Comparison of ENCODE assay signal across 12 cellular contexts in the genomic region with DNA sequence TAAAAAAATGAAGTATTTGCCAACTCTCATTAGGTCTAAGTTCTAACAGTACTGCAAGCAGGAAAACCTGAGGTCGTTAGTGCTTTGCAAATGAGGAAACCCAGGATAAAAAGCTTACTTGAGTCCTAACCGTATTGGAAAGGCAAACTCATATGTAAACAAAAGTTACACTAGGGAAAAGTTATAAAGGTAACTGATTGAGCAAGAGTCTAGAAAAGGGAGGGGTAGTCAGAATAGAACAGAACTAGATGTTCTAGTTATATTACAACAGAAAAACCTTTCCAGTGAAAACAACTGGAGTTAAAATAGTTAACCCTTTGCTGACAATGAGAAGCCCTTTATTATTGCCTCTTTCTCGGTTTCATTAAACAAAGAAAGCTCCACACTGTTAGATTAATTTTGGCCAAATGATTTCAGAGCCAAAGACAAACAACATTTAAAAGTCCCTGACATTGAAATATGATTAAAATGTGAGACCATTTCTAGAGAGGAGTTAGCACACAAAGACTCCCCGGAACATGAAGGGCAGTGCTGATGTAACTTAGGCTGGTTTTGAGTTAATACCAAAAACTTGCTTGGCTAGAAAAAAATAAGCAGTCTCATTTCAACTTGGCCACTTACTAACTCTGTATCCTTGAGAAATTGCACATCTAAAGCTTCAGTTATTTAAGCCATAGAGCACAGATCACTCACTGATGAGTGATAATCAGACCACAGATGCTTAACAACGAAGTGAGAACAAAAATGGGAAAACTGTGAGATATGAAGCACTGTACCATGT.
DNase-seq lines count a peak whose midpoint lies in the region; ATAC-seq and TF ChIP-seq lines count a peak whose summit lies in the region.
"Had no signal": no experiment of that assay in that cellular context is flagged by ENCODE, and none has a peak within 500 bp of the region (broad histone marks: within the 10 kb centered on the region; RNA-seq: fewer than 3 reads in every experiment).

No MANE protein-coding gene starts in this region.

- H3K27me3 ChIP-seq in esophagus muscularis mucosa (no peaks in the 10 kb centered on the region), mesenchymal stem cell (ENCODE audit: control insufficient read depth in 1 of 2, insufficient read depth in 1 of 2, low read length in 2 of 2) (no peaks in the 10 kb centered on the region), transverse colon (no peaks in the 10 kb centered on the region)

- no peak overlapping the region for H2BK15ac ChIP-seq in mesenchymal stem cell (ENCODE audit: low read depth, poor library complexity, severe bottlenecking)

- H3K4me3 ChIP-seq in esophagus muscularis mucosa (no peak overlapping the region), mesenchymal stem cell (ENCODE audit: insufficient read depth in 1 of 2, low read depth in 1 of 2, low read length in 2 of 2) (no peak overlapping the region), transverse colon (no peak overlapping the region)

- no peak overlapping the region for H2AK5ac ChIP-seq in mesenchymal stem cell (ENCODE audit: low read length, severe bottlenecking)

- no peak overlapping the region for H2BK120ac ChIP-seq in mesenchymal stem cell (ENCODE audit: low read depth, low read length)

- in situ Hi-C loops in transverse colon (cut with MboI; ENCODE audit: low pct_ligation_motif_present in 1 of 4, low pct_unique_long_range_greater_than_20kb in 1 of 4, low sequenced_read_pairs in 3 of 4): loop anchor here in 1 of 4 donors (10.0 kb wide), 1 partner anchor 55 kb away; no protein-coding TSS in a partner anchor

- H4K91ac ChIP-seq in mesenchymal stem cell (ENCODE audit: low read length): no peak overlapping the region

- no peaks in the 10 kb centered on the region for H3K27me3 Mint-ChIP-seq in activated T-helper 2 cell treated with anti-CD3 and anti-CD28 coated beads, Interferon-gamma antibody, Interleukin-2, Interleukin-4, amounts not matched to agents 10 μg/mL and 5 μg/mL and 100 μg/mL, durations not matched to agents 14 hours and 24 hours and 36 hours (ENCODE audit: low read depth)
- no peaks in the 10 kb centered on the region for H3K27me3 Mint-ChIP-seq in activated CD8-positive, alpha-beta T cell treated with anti-CD3 and anti-CD28 coated beads, Interleukin-2, amount 10 ng/mL, durations not matched to agents 7 days and 5 days (ENCODE audit: low read depth)
- H3K27me3 Mint-ChIP-seq: activated naive CD8-positive, alpha-beta T cell treated with anti-CD3 and anti-CD28 coated beads, Interleukin-2, amount 10 ng/mL, durations not matched to agents 7 days and 5 days had no signal

- no peak for DNase-seq in activated T-helper 2 cell treated with anti-CD3 and anti-CD28 coated beads, Interferon-gamma antibody, Interleukin-2, Interleukin-4, amounts not matched to agents 10 μg/mL and 5 μg/mL and 100 μg/mL, durations not matched to agents 14 hours and 24 hours and 36 hours (ENCODE audit: low spot score)
- no peak for DNase-seq in esophagus muscularis mucosa (ENCODE audit: extremely low spot score)
- DNase-seq in mesenchymal stem cell: peak; percentile 45
- no peak for DNase-seq in transverse colon
- no peak for DNase-seq in NCI-H128 (lab: John Stamatoyannopoulos, UW; ENCODE audit: unreplicated experiment)
- DNase-seq in activated CD8-positive, alpha-beta T cell treated with anti-CD3 and anti-CD28 coated beads, Interleukin-2, amount 10 ng/mL, durations not matched to agents 7 days and 5 days: no peak
- DNase-seq: activated naive CD8-positive, alpha-beta T cell treated with anti-CD3 and anti-CD28 coated beads, Interleukin-2, amount 10 ng/mL, durations not matched to agents 7 days and 5 days; NCI-H524 treated with DMSO at 0.1 percent for 48 hours; stimulated activated CD4-positive, alpha-beta T cell treated with anti-CD3 and anti-CD28 coated beads, Interleukin-2, amount 100 ng/mL, for 24 hours; stimulated activated naive B cell treated with anti-CD40 and anti-IgM and Interleukin-4, amounts not matched to agents 10 μg/mL and 1 μg/mL and 100 μg/mL, for 72 hours had no signal

- H3K18ac ChIP-seq in mesenchymal stem cell (ENCODE audit: low read depth in 1 of 2, low read length in 2 of 2): no peak overlapping the region

- no peak overlapping the region for H4K8ac ChIP-seq in mesenchymal stem cell (ENCODE audit: low read length)

- no peak overlapping the region for H2BK5ac ChIP-seq in mesenchymal stem cell (ENCODE audit: low read depth, low read length, poor library complexity, severe bottlenecking)

- no peaks in the 10 kb centered on the region for H3K36me3 Mint-ChIP-seq in activated T-helper 2 cell treated with anti-CD3 and anti-CD28 coated beads, Interferon-gamma antibody, Interleukin-2, Interleukin-4, amounts not matched to agents 10 μg/mL and 5 μg/mL and 100 μg/mL, durations not matched to agents 14 hours and 24 hours and 36 hours (ENCODE audit: low read depth)
- no peaks in the 10 kb centered on the region for H3K36me3 Mint-ChIP-seq in activated CD8-positive, alpha-beta T cell treated with anti-CD3 and anti-CD28 coated beads, Interleukin-2, amount 10 ng/mL, durations not matched to agents 7 days and 5 days (ENCODE audit: low read depth)
- H3K36me3 Mint-ChIP-seq: activated naive CD8-positive, alpha-beta T cell treated with anti-CD3 and anti-CD28 coated beads, Interleukin-2, amount 10 ng/mL, durations not matched to agents 7 days and 5 days had no signal

- no peak overlapping the region for H2BK12ac ChIP-seq in mesenchymal stem cell (ENCODE audit: low read length in 2 of 2)

- no peak overlapping the region for H3K23ac ChIP-seq in mesenchymal stem cell (ENCODE audit: low read length in 2 of 2)

- H3K14ac ChIP-seq in mesenchymal stem cell (ENCODE audit: low read length in 2 of 2): no peak overlapping the region

- H3K9ac ChIP-seq in mesenchymal stem cell (ENCODE audit: low read length): no peak overlapping the region

- WGBS in esophagus muscularis mucosa: 35% methylated on average over 5 of the region's 5 CpGs
- WGBS in mesenchymal stem cell: 0% methylated on average over 1 of the region's 5 CpGs
- WGBS in transverse colon (ENCODE audit: low coverage in 1 of 2), 2 donors: 20 to 27% methylated on average over 1 to 5 of the region's 5 CpGs

- H3K9me3 ChIP-seq in esophagus muscularis mucosa (no peaks in the 10 kb centered on the region), mesenchymal stem cell (ENCODE audit: control insufficient read depth, low read length) (no peaks in the 10 kb centered on the region), transverse colon (no peaks in the 10 kb centered on the region)

- TF ChIP-seq EP300 in esophagus muscularis mucosa (IDR thresholded peaks at IDR 0.05): no peak
- peak; percentile 81 for TF ChIP-seq EP300 in transverse colon (IDR thresholded peaks at IDR 0.05; ENCODE audit: low read depth)

- H3K4me1 ChIP-seq in esophagus muscularis mucosa (peaks cover 4 to 45% (median 18%) of the 10 kb centered on the region in 4 donors), mesenchymal stem cell (ENCODE audit: control insufficient read depth, insufficient read depth, low read depth, low read length) (no peaks in the 10 kb centered on the region), transverse colon (peaks cover 7 to 20% (median 11%) of the 10 kb centered on the region in 4 donors)

- no peak overlapping the region for H3K4ac ChIP-seq in mesenchymal stem cell (ENCODE audit: low read depth in 1 of 2, low read length in 2 of 2)

- H3K4me1 Mint-ChIP-seq in activated T-helper 2 cell treated with anti-CD3 and anti-CD28 coated beads, Interferon-gamma antibody, Interleukin-2, Interleukin-4, amounts not matched to agents 10 μg/mL and 5 μg/mL and 100 μg/mL, durations not matched to agents 14 hours and 24 hours and 36 hours (ENCODE audit: low read depth): peaks cover 8% of the 10 kb centered on the region
- no peaks in the 10 kb centered on the region for H3K4me1 Mint-ChIP-seq in activated CD8-positive, alpha-beta T cell treated with anti-CD3 and anti-CD28 coated beads, Interleukin-2, amount 10 ng/mL, durations not matched to agents 7 days and 5 days (ENCODE audit: low read depth)
- H3K4me1 Mint-ChIP-seq: activated naive CD8-positive, alpha-beta T cell treated with anti-CD3 and anti-CD28 coated beads, Interleukin-2, amount 10 ng/mL, durations not matched to agents 7 days and 5 days; stimulated activated naive B cell treated with anti-CD40 and anti-IgM and Interleukin-4, amounts not matched to agents 10 μg/mL and 1 μg/mL and 100 μg/mL, for 72 hours had no signal

- no peak overlapping the region for H3K4me2 ChIP-seq in mesenchymal stem cell (ENCODE audit: low read length, poor library complexity, severe bottlenecking)

- H3K36me3 ChIP-seq in esophagus muscularis mucosa (no peaks in the 10 kb centered on the region), mesenchymal stem cell (ENCODE audit: control insufficient read depth in 1 of 2, insufficient read depth in 2 of 2, low read depth in 1 of 2, low read length in 2 of 2) (no peaks in the 10 kb centered on the region), transverse colon (no peaks in the 10 kb centered on the region)

- POLR2A ChIA-PET in activated CD8-positive, alpha-beta T cell treated with anti-CD3 and anti-CD28 coated beads, Interleukin-2, amount 10 ng/mL, durations not matched to agents 7 days and 5 days (lab: Charles Lee): no interaction called here

- no peak for TF ChIP-seq CTCF in esophagus muscularis mucosa (IDR thresholded peaks at IDR 0.05)
- TF ChIP-seq CTCF in transverse colon (IDR thresholded peaks at IDR 0.05): no peak

- TF ChIP-seq POLR2A in esophagus muscularis mucosa (IDR thresholded peaks at IDR 0.05; ENCODE audit: low read depth): no peak
- TF ChIP-seq POLR2A in transverse colon (IDR thresholded peaks at IDR 0.05): no peak

- H3K4me3 Mint-ChIP-seq in activated T-helper 2 cell treated with anti-CD3 and anti-CD28 coated beads, Interferon-gamma antibody, Interleukin-2, Interleukin-4, amounts not matched to agents 10 μg/mL and 5 μg/mL and 100 μg/mL, durations not matched to agents 14 hours and 24 hours and 36 hours (ENCODE audit: low read depth): no peak overlapping the region
- H3K4me3 Mint-ChIP-seq in activated CD8-positive, alpha-beta T cell treated with anti-CD3 and anti-CD28 coated beads, Interleukin-2, amount 10 ng/mL, durations not matched to agents 7 days and 5 days: no peak overlapping the region
- H3K4me3 Mint-ChIP-seq: activated naive CD8-positive, alpha-beta T cell treated with anti-CD3 and anti-CD28 coated beads, Interleukin-2, amount 10 ng/mL, durations not matched to agents 7 days and 5 days; stimulated activated naive B cell treated with anti-CD40 and anti-IgM and Interleukin-4, amounts not matched to agents 10 μg/mL and 1 μg/mL and 100 μg/mL, for 72 hours had no signal

- peak overlapping the region; percentile 63 for H3K27ac Mint-ChIP-seq in activated T-helper 2 cell treated with anti-CD3 and anti-CD28 coated beads, Interferon-gamma antibody, Interleukin-2, Interleukin-4, amounts not matched to agents 10 μg/mL and 5 μg/mL and 100 μg/mL, durations not matched to agents 14 hours and 24 hours and 36 hours
- H3K27ac Mint-ChIP-seq in activated CD8-positive, alpha-beta T cell treated with anti-CD3 and anti-CD28 coated beads, Interleukin-2, amount 10 ng/mL, durations not matched to agents 7 days and 5 days: no peak overlapping the region
- H3K27ac Mint-ChIP-seq: activated naive CD8-positive, alpha-beta T cell treated with anti-CD3 and anti-CD28 coated beads, Interleukin-2, amount 10 ng/mL, durations not matched to agents 7 days and 5 days; stimulated activated naive B cell treated with anti-CD40 and anti-IgM and Interleukin-4, amounts not matched to agents 10 μg/mL and 1 μg/mL and 100 μg/mL, for 72 hours had no signal

- intact Hi-C loops in activated T-helper 2 cell treated with anti-CD3 and anti-CD28 coated beads, Interferon-gamma antibody, Interleukin-2, Interleukin-4, amounts not matched to agents 10 μg/mL and 5 μg/mL and 100 μg/mL, durations not matched to agents 14 hours and 24 hours and 36 hours (cut with micrococcal nuclease): loop anchor here (1.0 kb wide), 1 partner anchor 54 kb away; no protein-coding TSS in a partner anchor
- intact Hi-C loops in esophagus muscularis mucosa (cut with DNase I) (loop anchor here (5.0 kb wide), 1 partner anchor 67 kb away; the partner anchor contains the start of gene MAOA), transverse colon (cut with DNase I; ENCODE audit: low total_unique reads) (no loop called here)

- ATAC-seq in HG03135 (IDR thresholded peaks at IDR 0.05; ENCODE audit: unreplicated experiment) (no peak), HG02798 (IDR thresholded peaks at IDR 0.05; ENCODE audit: poor library complexity, unreplicated experiment) (no peak)
- no peak for ATAC-seq in activated CD8-positive, alpha-beta T cell treated with anti-CD3 and anti-CD28 coated beads, Interleukin-2, amount 10 ng/mL, durations not matched to agents 7 days and 5 days
- ATAC-seq: stimulated activated naive B cell treated with anti-CD40 and anti-IgM and Interleukin-4, amounts not matched to agents 10 μg/mL and 1 μg/mL and 100 μg/mL, for 72 hours had no signal

- H3K27ac ChIP-seq in esophagus muscularis mucosa (replicated peaks in 1 of 4): peak overlapping the region; percentile 69 to 82 (median 78)
- H3K27ac ChIP-seq in mesenchymal stem cell (ENCODE audit: low read length, poor library complexity, severe bottlenecking): no peak overlapping the region
- peak overlapping the region; percentile 68 to 85 (median 80) for H3K27ac ChIP-seq in transverse colon

- no peak overlapping the region for H2AFZ ChIP-seq in mesenchymal stem cell (ENCODE audit: low read depth, low read length)

- no peaks in the 10 kb centered on the region for H3K79me1 ChIP-seq in mesenchymal stem cell (replicated peaks; ENCODE audit: low read length, poor library complexity, severe bottlenecking)

- CTCF ChIA-PET in activated CD8-positive, alpha-beta T cell treated with anti-CD3 and anti-CD28 coated beads, Interleukin-2, amount 10 ng/mL, durations not matched to agents 7 days and 5 days (lab: Charles Lee): no interaction called here

- H3K9me3 Mint-ChIP-seq in activated T-helper 2 cell treated with anti-CD3 and anti-CD28 coated beads, Interferon-gamma antibody, Interleukin-2, Interleukin-4, amounts not matched to agents 10 μg/mL and 5 μg/mL and 100 μg/mL, durations not matched to agents 14 hours and 24 hours and 36 hours: peaks cover 3% of the 10 kb centered on the region
- no peaks in the 10 kb centered on the region for H3K9me3 Mint-ChIP-seq in activated CD8-positive, alpha-beta T cell treated with anti-CD3 and anti-CD28 coated beads, Interleukin-2, amount 10 ng/mL, durations not matched to agents 7 days and 5 days (ENCODE audit: insufficient read depth)
- H3K9me3 Mint-ChIP-seq: activated naive CD8-positive, alpha-beta T cell treated with anti-CD3 and anti-CD28 coated beads, Interleukin-2, amount 10 ng/mL, durations not matched to agents 7 days and 5 days had no signal
